Comparison of ENCODE assay signal across 8 cellular contexts in genomic region chr12:10562306-10562933, GRCh38. TPM values are rescaled to one million over a fixed set of nuclear protein-coding genes. Genes with fewer than 3 reads are reported as not detected.
DNase-seq lines count a peak whose midpoint lies in the region; TF ChIP-seq lines count a peak whose summit lies in the region.

No MANE protein-coding gene starts in this region.

- DNase-seq in COLO668 (lab: John Stamatoyannopoulos, UW; ENCODE audit: unreplicated experiment) (peak; percentile 4), GM20000 (ENCODE audit: low spot score) (peak; percentile 42), NOMO-1 treated with dmso at 0.1 percent for 144 hours (lab: John Stamatoyannopoulos, UW; ENCODE audit: unreplicated experiment) (peak; percentile 3), coronary artery (ENCODE audit: low spot score) (no peak), myocyte (ENCODE audit: low read depth) (peak; percentile 57), HPDE6-E6E7 (ENCODE audit: extremely low spot score) (no peak), NK-92 (lab: John Stamatoyannopoulos, UW; ENCODE audit: unreplicated experiment) (no peak), T1000 (lab: John Stamatoyannopoulos, UW) (no peak)

- TF ChIP-seq CTCF in GM20000 (IDR thresholded peaks at IDR 0.05; ENCODE audit: extremely low read depth, missing control alignments) (peak; percentile 38), coronary artery (IDR thresholded peaks at IDR 0.05) (peak; percentile 51)

- no peak overlapping the region for H3K4me3 ChIP-seq in coronary artery

- H3K27ac ChIP-seq in coronary artery = no peak overlapping the region

RNA-seq across cellular contexts. Expression of gene MAGOHB, which starts 51.0 kb away (rescaled TPM):
- total RNA-seq in myocyte = 19.4 and 24.0 TPM in 2 replicates
- 24.2 TPM for polyA plus RNA-seq in myocyte (2012)

RNA-seq across cellular contexts. Expression of gene EIF2S3B, which starts 56.7 kb away (rescaled TPM):
- total RNA-seq in myocyte = 0.62 and 0.83 TPM in 2 replicates
- polyA plus RNA-seq in myocyte (2012) = 0.42 TPM

Comparison
In these comparisons a context has a peak if more than half of its experiments do, and no peak if none do; other contexts are left out.
1. DNase-seq: peak in COLO668 (single experiment), GM20000 (single experiment), NOMO-1 treated with dmso at 0.1 percent for 144 hours (single experiment) and myocyte (single experiment); none in coronary artery (single experiment), HPDE6-E6E7 (single experiment), NK-92 (single experiment) and T1000 (single experiment).